ENCODE assay signal across 21 cellular contexts in genomic region chr5:175868348-175868723, GRCh38. TPM values are rescaled to one million over a fixed set of nuclear protein-coding genes. Genes with fewer than 3 reads are reported as not detected.
"Had no signal": no experiment of that assay in that cellular context is flagged by ENCODE, and none has a peak within 500 bp of the region (broad histone marks: within the 10 kb centered on the region; RNA-seq: fewer than 3 reads in every experiment).

No MANE protein-coding gene starts in this region.

- ATAC-seq: esophagus mucosa; gastroesophageal sphincter; naive thymus-derived CD8-positive, alpha-beta T cell had no signal

- H3K27ac Mint-ChIP-seq: immature natural killer cell had no signal

- H3K27ac ChIP-seq: coronary artery, gastroesophageal sphincter, right atrium auricular region, stomach had no signal

- FAIRE-seq: endometrium, keratinocyte, small intestine had no signal

- DNase-seq: effector memory CD4-positive, alpha-beta T cell; immature natural killer cell; naive thymus-derived CD8-positive, alpha-beta T cell; stimulated activated CD4-positive, alpha-beta T cell treated with anti-CD3 and anti-CD28 coated beads, Interleukin-12 subunit alpha, Interleukin-12 subunit beta, amount 100 ng/mL, for 4 hours; stimulated activated naive CD4-positive, alpha-beta T cell; stomach; trophoblast cell had no signal

- H3K9me3 ChIP-seq: gastroesophageal sphincter, mucosa of descending colon, right atrium auricular region had no signal

- H3K4me3 ChIP-seq: coronary artery, gastroesophageal sphincter, mucosa of descending colon, right atrium auricular region, stomach had no signal

- H3K4me3 Mint-ChIP-seq: naive thymus-derived CD8-positive, alpha-beta T cell had no signal

- H3K36me3 ChIP-seq: gastroesophageal sphincter, right atrium auricular region, stomach had no signal

RNA-seq across cellular contexts. Expression of gene CPLX2, which starts 3.0 kb away (rescaled TPM):
- total RNA-seq: chondrocyte; esophagus mucosa; fibroblast of villous mesenchyme; lower leg skin; mammary epithelial cell; naive thymus-derived CD8-positive, alpha-beta T cell; osteocyte; posterior vena cava; right atrium auricular region had no signal
- polyA plus RNA-seq: immature natural killer cell; keratinocyte; mammary epithelial cell; naive thymus-derived CD8-positive, alpha-beta T cell had no signal
